Comparison of ENCODE assay signal across 1 cellular context in genomic region chr12:121917950-121918678, GRCh38.
TF ChIP-seq lines count a peak whose summit lies in the region.

TSS of gene CFAP251 (plus strand) at chr12:121918592. CDS start at chr12:121921306, 2,714 bp downstream.

TF ChIP-seq in H1, 55 proteins besides CTCF, POLR2A, EP300 and RAD21 (continued from another document):
- peak; percentile 95 for TF ChIP-seq ATF3 (IDR thresholded peaks at IDR 0.05; ENCODE audit: insufficient read depth, low read depth, low read length)
- no peak for TF ChIP-seq KDM1A (IDR thresholded peaks at IDR 0.05; ENCODE audit: borderline replicate concordance, low read length)
- TF ChIP-seq KDM5A (IDR thresholded peaks at IDR 0.05; ENCODE audit: low read length), result no peak
- TF ChIP-seq RFX5 (IDR thresholded peaks at IDR 0.05; ENCODE audit: borderline replicate concordance, low read depth, low read length), result peak; percentile 90
- 0 out of 2 replicates have a peak, but pooled peaks have one; percentile 40 for TF ChIP-seq RBBP5 (IDR thresholded peaks at IDR 0.05; ENCODE audit: borderline replicate concordance, low read depth, low read length)
- no peak for TF ChIP-seq HDAC6 (IDR thresholded peaks at IDR 0.05; ENCODE audit: low read depth, low read length)
- TF ChIP-seq TAF7 (optimal IDR thresholded peaks at IDR 0.05; ENCODE audit: borderline replicate concordance, low read depth, low read length), result no peak
- TF ChIP-seq NANOG (IDR thresholded peaks at IDR 0.05; ENCODE audit: insufficient read depth, low read depth, low read length, poor library complexity, severe bottlenecking), result no peak
- TF ChIP-seq JUN (IDR thresholded peaks at IDR 0.05; ENCODE audit: low read depth, low read length), result no peak
- TF ChIP-seq ATF2 (IDR thresholded peaks at IDR 0.05; ENCODE audit: low read length), result no peak
- TF ChIP-seq SIN3A (conservative IDR thresholded peaks at IDR 0.05 in 1 of 2, IDR thresholded peaks at IDR 0.05 in 1 of 2; ENCODE audit: low read depth in 1 of 2, low read length in 2 of 2), result peak; percentile 84 to 99; a peak in 3 of 4 replicates
- TF ChIP-seq CHD7 (IDR thresholded peaks at IDR 0.05; ENCODE audit: insufficient replicate concordance, low read length), result no peak
- no peak for TF ChIP-seq RXRA (IDR thresholded peaks at IDR 0.05; ENCODE audit: insufficient read depth, low read depth, low read length)
- no peak; a peak in 1 of 4 replicates for TF ChIP-seq HDAC2 (IDR thresholded peaks at IDR 0.05; ENCODE audit: borderline replicate concordance in 1 of 2, low read depth in 2 of 2, low read length in 2 of 2)
- no peak for TF ChIP-seq GTF2F1 (IDR thresholded peaks at IDR 0.05; ENCODE audit: borderline replicate concordance, low read depth, low read length)
- TF ChIP-seq FOSL1 (IDR thresholded peaks at IDR 0.05; ENCODE audit: insufficient read depth, low read depth, low read length), result no peak
- TF ChIP-seq SRF (IDR thresholded peaks at IDR 0.05; ENCODE audit: low read depth, low read length), result peak; percentile 64; the same call in 1 of the 2 replicates
- TF ChIP-seq EGR1 (IDR thresholded peaks at IDR 0.05; ENCODE audit: borderline replicate concordance, low read depth, low read length), result no peak
- TF ChIP-seq RNF2 (IDR thresholded peaks at IDR 0.05; ENCODE audit: borderline replicate concordance, low read depth, low read length, missing control alignments, poor library complexity, severe bottlenecking), result no peak
- no peak for TF ChIP-seq BACH1 (IDR thresholded peaks at IDR 0.05; ENCODE audit: low read length)
- TF ChIP-seq SP4 (IDR thresholded peaks at IDR 0.05; ENCODE audit: low read length), result no peak
- no peak for TF ChIP-seq POU5F1 (IDR thresholded peaks at IDR 0.05; ENCODE audit: low read depth, low read length)
- TF ChIP-seq USF2 (IDR thresholded peaks at IDR 0.05; ENCODE audit: low read length), result peak; percentile 98
- no peak for TF ChIP-seq NRF1 (IDR thresholded peaks at IDR 0.05; ENCODE audit: low read depth, low read length)
- TF ChIP-seq YY1 (IDR thresholded peaks at IDR 0.05; ENCODE audit: low read depth, low read length), result no peak
- peak; percentile 98 for TF ChIP-seq MAX (IDR thresholded peaks at IDR 0.05)
- TF ChIP-seq CREB1 (IDR thresholded peaks at IDR 0.05), result peak; percentile 93
- peak; percentile 57; the same call in 1 of the 2 replicates for TF ChIP-seq TCF12 (IDR thresholded peaks at IDR 0.05; ENCODE audit: low read depth, low read length)
- TF ChIP-seq ASH2L (IDR thresholded peaks at IDR 0.05; ENCODE audit: low read length), result no peak
- TF ChIP-seq GABPA (IDR thresholded peaks at IDR 0.05; ENCODE audit: borderline replicate concordance, insufficient read depth, low read length), result peak; percentile 68; the same call in 1 of the 2 replicates
- TF ChIP-seq PHF8 (conservative IDR thresholded peaks at IDR 0.05; ENCODE audit: low read depth, low read length), result no peak
- no peak for TF ChIP-seq ZNF274 (IDR thresholded peaks at IDR 0.05; ENCODE audit: borderline replicate concordance, extremely low read depth, low read length)
- no peak for TF ChIP-seq JUND (IDR thresholded peaks at IDR 0.05; ENCODE audit: low read length)
- peak; percentile 50 for TF ChIP-seq CTBP2 (IDR thresholded peaks at IDR 0.05; ENCODE audit: borderline replicate concordance, insufficient read depth, insufficient read length, low read length)
- no peak for TF ChIP-seq KDM4A (IDR thresholded peaks at IDR 0.05; ENCODE audit: low read depth, low read length, severe bottlenecking)
TF ChIP-seq in H1: peak in this region for 15.
